In the genomic region with DNA sequence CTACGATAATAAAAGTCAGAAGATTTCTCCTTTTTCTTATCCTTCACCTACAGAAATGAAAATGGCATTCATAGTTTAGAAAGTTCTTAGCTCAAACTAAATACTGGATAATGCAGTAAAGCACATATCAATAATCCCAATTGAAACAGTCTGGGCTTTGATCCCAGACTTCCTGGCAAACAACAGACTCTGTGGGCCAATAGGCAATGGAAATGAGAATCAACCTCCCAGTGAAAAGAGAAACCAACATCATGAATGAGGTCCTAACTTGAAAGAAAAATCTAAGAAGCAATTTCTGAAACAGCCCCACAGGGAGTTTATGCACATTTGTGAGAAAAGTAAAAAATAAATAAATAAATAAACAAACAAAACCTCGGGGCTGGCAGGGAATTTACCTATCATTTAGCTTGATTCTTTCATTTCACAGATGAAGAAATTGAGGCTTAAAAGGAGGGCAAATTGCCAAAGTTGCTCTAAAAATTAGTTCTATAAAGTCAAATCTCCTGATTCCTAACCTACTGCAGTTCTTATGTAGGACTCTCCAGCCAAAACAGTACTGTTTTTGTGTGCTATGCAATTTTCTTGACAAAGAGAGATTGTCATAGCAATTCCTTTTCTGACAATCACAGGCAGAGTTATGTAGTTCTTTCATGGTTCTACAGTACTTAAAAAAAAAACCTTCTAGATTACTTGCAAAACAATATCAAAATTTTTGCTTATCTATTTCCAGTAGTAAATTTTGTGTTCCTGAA, we compare ENCODE assay signal across 18 cellular contexts.
DNase-seq lines count a peak whose midpoint lies in the region; ATAC-seq, FAIRE-seq and TF ChIP-seq lines count a peak whose summit lies in the region.
"Had no signal": no experiment of that assay in that cellular context is flagged by ENCODE, and none has a peak within 500 bp of the region (broad histone marks: within the 10 kb centered on the region; RNA-seq: fewer than 3 reads in every experiment).

No MANE protein-coding gene starts in this region.

- H3K27ac ChIP-seq in astrocyte (ENCODE audit: low read depth, low read length) = no peak overlapping the region
- H3K27ac ChIP-seq: A549, SJCRH30 had no signal

- H3K4me2 ChIP-seq in astrocyte (ENCODE audit: low read length) = no peak overlapping the region
- H3K4me2 ChIP-seq: A549 had no signal

- H3K9me3 Mint-ChIP-seq in astrocyte (ENCODE audit: unreplicated experiment) = no peaks in the 10 kb centered on the region
- peaks cover 1% of the 10 kb centered on the region for H3K9me3 Mint-ChIP-seq in activated naive CD4-positive, alpha-beta T cell treated with anti-CD3 and anti-CD28 coated beads, Interleukin-2, amount 10 ng/mL, durations not matched to agents 7 days and 5 days

- H3K36me3 ChIP-seq in astrocyte (ENCODE audit: insufficient read depth, low read length) = no peaks in the 10 kb centered on the region
- H3K36me3 ChIP-seq: SJCRH30 had no signal

- CTCF ChIA-PET in activated naive CD4-positive, alpha-beta T cell treated with anti-CD3 and anti-CD28 coated beads, Interleukin-2, amount 10 ng/mL, durations not matched to agents 7 days and 5 days (lab: Charles Lee) = no interaction called here

- no peak overlapping the region for H3K27ac Mint-ChIP-seq in astrocyte (ENCODE audit: unreplicated experiment)
- H3K27ac Mint-ChIP-seq in activated naive CD4-positive, alpha-beta T cell treated with anti-CD3 and anti-CD28 coated beads, Interleukin-2, amount 10 ng/mL, durations not matched to agents 7 days and 5 days = no peak overlapping the region

- no peaks in the 10 kb centered on the region for H3K4me1 Mint-ChIP-seq in astrocyte (ENCODE audit: low read depth, unreplicated experiment)
- peaks cover 8% of the 10 kb centered on the region for H3K4me1 Mint-ChIP-seq in activated naive CD4-positive, alpha-beta T cell treated with anti-CD3 and anti-CD28 coated beads, Interleukin-2, amount 10 ng/mL, durations not matched to agents 7 days and 5 days

- no peak for ATAC-seq in HG03025 (IDR thresholded peaks at IDR 0.05; ENCODE audit: low FRiP score, unreplicated experiment)
- ATAC-seq: A549 had no signal

- H3K4me3 ChIP-seq in astrocyte (ENCODE audit: insufficient read depth, low read depth, low read length) = no peak overlapping the region
- H3K4me3 ChIP-seq: A549, SJCRH30 had no signal

- no peaks in the 10 kb centered on the region for H3K27me3 Mint-ChIP-seq in astrocyte (ENCODE audit: low read depth, unreplicated experiment)
- H3K27me3 Mint-ChIP-seq in activated naive CD4-positive, alpha-beta T cell treated with anti-CD3 and anti-CD28 coated beads, Interleukin-2, amount 10 ng/mL, durations not matched to agents 7 days and 5 days = no peaks in the 10 kb centered on the region

- DNase-seq in COLO829 (ENCODE audit: low spot score) (peak; percentile 14), astrocyte (ENCODE audit: low read depth) (peak; percentile 16), fibroblast of peridontal ligament (ENCODE audit: extremely low read depth) (peak; percentile 63), midbrain (lab: John Stamatoyannopoulos, UW) (peak; percentile 43), cardiac septum (ENCODE audit: low spot score) (no peak)
- no peak for DNase-seq in activated naive CD4-positive, alpha-beta T cell treated with anti-CD3 and anti-CD28 coated beads, Interleukin-2, amount 10 ng/mL, durations not matched to agents 7 days and 5 days
- no peak for DNase-seq in activated CD4-positive, alpha-beta T cell treated with anti-CD3 and anti-CD28 coated beads for 1 hour
- DNase-seq: DMS 273 treated with DMSO at 0.1 percent for 48 hours, HCEC 1CT, MV-4-11, NCI-H1417 treated with DMSO at 0.1 percent for 48 hours, NCI-H1930, NCI-H2171, NCI-H446, RPMI8226, SJCRH30 had no signal

- intact Hi-C loops in cardiac septum (cut with DNase I) = no loop called here

- H3K36me3 Mint-ChIP-seq in astrocyte (ENCODE audit: low read depth, unreplicated experiment) = no peaks in the 10 kb centered on the region
- peaks cover 1% of the 10 kb centered on the region for H3K36me3 Mint-ChIP-seq in activated naive CD4-positive, alpha-beta T cell treated with anti-CD3 and anti-CD28 coated beads, Interleukin-2, amount 10 ng/mL, durations not matched to agents 7 days and 5 days

- no peaks in the 10 kb centered on the region for H3K4me1 ChIP-seq in astrocyte (ENCODE audit: insufficient read depth, low read length)
- H3K4me1 ChIP-seq: A549, SJCRH30 had no signal

- H3K79me2 ChIP-seq in astrocyte (ENCODE audit: insufficient read depth, low read length) = no peaks in the 10 kb centered on the region

- no peak for TF ChIP-seq CTCF in astrocyte (IDR thresholded peaks at IDR 0.05; ENCODE audit: insufficient read depth, low read depth, low read length)

- H3K9me3 ChIP-seq in astrocyte (ENCODE audit: insufficient read depth, low read depth, low read length) = no peaks in the 10 kb centered on the region
- H3K9me3 ChIP-seq: A549, SJCRH30 had no signal

- FAIRE-seq in astrocyte (lab: Jason Lieb, UNC) = no peak
- FAIRE-seq: A549 had no signal

- no peak overlapping the region for H2AFZ ChIP-seq in astrocyte (ENCODE audit: low read depth, low read length)

- H3K27me3 ChIP-seq in astrocyte (ENCODE audit: insufficient read depth, low read length) = no peaks in the 10 kb centered on the region
- H3K27me3 ChIP-seq: SJCRH30 had no signal

- no peaks in the 10 kb centered on the region for H4K20me1 ChIP-seq in astrocyte (ENCODE audit: insufficient read depth, low read length)

- no peak overlapping the region for H3K4me3 Mint-ChIP-seq in astrocyte (ENCODE audit: unreplicated experiment)
- H3K4me3 Mint-ChIP-seq in activated naive CD4-positive, alpha-beta T cell treated with anti-CD3 and anti-CD28 coated beads, Interleukin-2, amount 10 ng/mL, durations not matched to agents 7 days and 5 days = no peak overlapping the region

- no peak overlapping the region for H3K9ac ChIP-seq in astrocyte (ENCODE audit: low read length)

Comparison
In these comparisons a context has a peak if more than half of its experiments do, and no peak if none do; other contexts are left out.
1. DNase-seq: peak in COLO829 (single experiment), astrocyte (single experiment), fibroblast of peridontal ligament (single experiment) and midbrain (single experiment); none in activated naive CD4-positive, alpha-beta T cell treated with anti-CD3 and anti-CD28 coated beads, Interleukin-2, amount 10 ng/mL, durations not matched to agents 7 days and 5 days (single experiment), activated CD4-positive, alpha-beta T cell treated with anti-CD3 and anti-CD28 coated beads for 1 hour (single experiment) and cardiac septum (single experiment).